ENCODE assay signal across 11 cellular contexts in genomic region chr20:62359491-62360121, GRCh38. TPM values are rescaled to one million over a fixed set of nuclear protein-coding genes. Genes with fewer than 3 reads are reported as not detected.
DNase-seq lines count a peak whose midpoint lies in the region; ATAC-seq, FAIRE-seq and TF ChIP-seq lines count a peak whose summit lies in the region.
"Had no signal": no experiment of that assay in that cellular context is flagged by ENCODE, and none has a peak within 500 bp of the region (broad histone marks: within the 10 kb centered on the region; RNA-seq: fewer than 3 reads in every experiment).

No MANE protein-coding gene starts in this region.

- H3K9ac ChIP-seq in BLaER1: no peak overlapping the region

- FAIRE-seq in pancreas (lab: Jason Lieb, UNC): no peak

- peak overlapping the region; percentile 87 for H3K4me2 ChIP-seq in BLaER1

- TF ChIP-seq CTCF in RWPE2 (IDR thresholded peaks at IDR 0.05; ENCODE audit: poor library complexity, severe bottlenecking): no peak
- no peak for TF ChIP-seq CTCF in fibroblast of mammary gland (conservative IDR thresholded peaks at IDR 0.05; ENCODE audit: control insufficient read depth, insufficient read depth, low read depth, low read length)
- no peak for TF ChIP-seq CTCF in pancreas (IDR thresholded peaks at IDR 0.05)

- H3K36me3 ChIP-seq in BLaER1 (peaks cover 13% of the 10 kb centered on the region; the same call in 1 of the 2 replicates), RWPE2 (ENCODE audit: low read depth) (peaks cover 83% of the 10 kb centered on the region), pancreas (no peaks in the 10 kb centered on the region)

- H3K27ac ChIP-seq in BLaER1 (no peak overlapping the region), RWPE2 (ENCODE audit: poor library complexity, severe bottlenecking) (peak overlapping the region; percentile 99), pancreas (peak overlapping the region in 3 of 4 donors; percentile 51 to 62 (median 61))

- intact Hi-C loops in pancreas (cut with DNase I): no loop called here

- peaks cover 89% of the 10 kb centered on the region for H3K4me1 ChIP-seq in BLaER1
- H3K4me1 ChIP-seq in RWPE2 (ENCODE audit: insufficient read depth, poor library complexity, severe bottlenecking): peaks cover 95% of the 10 kb centered on the region
- peaks cover 0 to 13% (median 3%) of the 10 kb centered on the region in 3 donors for H3K4me1 ChIP-seq in pancreas

- H3K27me3 ChIP-seq in BLaER1: peaks cover 13% of the 10 kb centered on the region
- H3K27me3 ChIP-seq in RWPE2 (ENCODE audit: insufficient read depth, poor library complexity, severe bottlenecking): no peaks in the 10 kb centered on the region
- no peaks in the 10 kb centered on the region for H3K27me3 ChIP-seq in pancreas

- peaks cover 91% of the 10 kb centered on the region for H4K20me1 ChIP-seq in BLaER1

- DNase-seq in RWPE2 (ENCODE audit: low spot score) (peak; percentile 99), fibroblast of mammary gland (ENCODE audit: low read depth) (peak; percentile 63), pancreas (peak in 5 of 6 donors; percentile 13 to 81 (median 37)), NCI-H128 (lab: John Stamatoyannopoulos, UW; ENCODE audit: unreplicated experiment) (no peak), LoVo (ENCODE audit: low spot score) (no peak), UCSD-AML1 (lab: John Stamatoyannopoulos, UW; ENCODE audit: unreplicated experiment) (no peak)
- DNase-seq: NCI-H1930 had no signal

- 80% methylated on average over 24 to 25 of the region's 25 CpGs for WGBS in pancreas, 2 donors

- ATAC-seq in RWPE2 (ENCODE audit: low read depth): peak; percentile 9
- no peak for ATAC-seq in pancreas
- no peak for ATAC-seq in HG02798 (IDR thresholded peaks at IDR 0.05; ENCODE audit: poor library complexity, unreplicated experiment)
- ATAC-seq: left colon had no signal

- H3K4me3 ChIP-seq in BLaER1 (no peak overlapping the region), RWPE2 (ENCODE audit: severe bottlenecking) (peak overlapping the region; percentile 0), fibroblast of mammary gland (ENCODE audit: control insufficient read depth, low read depth, low read length) (no peak overlapping the region), pancreas (no peak overlapping the region)

- H3K9me3 ChIP-seq in BLaER1 (no peaks in the 10 kb centered on the region), RWPE2 (ENCODE audit: severe bottlenecking) (no peaks in the 10 kb centered on the region), pancreas (no peaks in the 10 kb centered on the region)

RNA-seq across cellular contexts. Expression of gene LAMA5, which starts 7.5 kb away (rescaled TPM):
- total RNA-seq in pancreas: 10 to 100 TPM; 43.6 to 89.5 (median 59.4) TPM
- 100 to 1,000 TPM; 259 to 344 TPM for polyA plus RNA-seq in pancreas
- polyA plus RNA-seq: CD14-positive monocyte had no signal

RNA-seq across cellular contexts. Expression of gene RPS21, which starts 27.3 kb away (rescaled TPM):
- 1,000 to 10,000 TPM in 2 of 6 donors, 100 to 1,000 TPM in 4; 662 to 1,102 (median 850) TPM for total RNA-seq in pancreas
- polyA plus RNA-seq in pancreas: 1,000 to 10,000 TPM; 2,124 to 2,141 TPM

RNA-seq across cellular contexts. Expression of gene CABLES2, which starts 47.5 kb away (rescaled TPM):
- 1 to 10 TPM; 1.4 to 2.3 (median 1.9) TPM for total RNA-seq in pancreas
- polyA plus RNA-seq in pancreas: 1 to 10 TPM; 1.5 to 2.9 TPM

RNA-seq across cellular contexts. Expression of gene ADRM1, which starts 56.8 kb away (rescaled TPM):
- total RNA-seq in pancreas: 10 to 100 TPM; 33.3 to 76.0 (median 36.5) TPM
- polyA plus RNA-seq in pancreas: 10 to 100 TPM; 61.9 to 74.8 TPM

Comparison
In these comparisons a context has a peak if more than half of its experiments do, and no peak if none do; other contexts are left out.
1. DNase-seq: peak in RWPE2 (single experiment), fibroblast of mammary gland (single experiment) and pancreas (5 of 6); none in NCI-H128 (single experiment), LoVo (single experiment) and UCSD-AML1 (single experiment).